Comparison of ENCODE assay signal across 21 cellular contexts in genomic region chr5:12910611-12911010, GRCh38.
A peak's percentile ranks its signal among the peaks of the same experiment; 100 is the strongest.
DNase-seq lines count a peak whose midpoint lies in the region; ATAC-seq and TF ChIP-seq lines count a peak whose summit lies in the region.
"Had no signal": no experiment of that assay in that cellular context is flagged by ENCODE, and none has a peak within 500 bp of the region (broad histone marks: within the 10 kb centered on the region; RNA-seq: fewer than 3 reads in every experiment).

No MANE protein-coding gene starts in this region.

- no peaks in the 10 kb centered on the region for H3K27me3 ChIP-seq in H7 (ENCODE audit: control insufficient read depth, insufficient read depth, low read length)
- H3K27me3 ChIP-seq in effector memory CD4-positive, alpha-beta T cell (replicated peaks; ENCODE audit: control insufficient read depth, insufficient read depth, low read length, poor library complexity, severe bottlenecking) = no peaks in the 10 kb centered on the region
- H3K27me3 ChIP-seq: BLaER1, SJSA1 had no signal

- no peak overlapping the region for H3K27ac ChIP-seq in effector memory CD4-positive, alpha-beta T cell (ENCODE audit: insufficient read depth, low read length, poor library complexity, severe bottlenecking)
- H3K27ac ChIP-seq: BLaER1, SJSA1 had no signal

- H3K4me1 ChIP-seq in effector memory CD4-positive, alpha-beta T cell (ENCODE audit: control insufficient read depth, insufficient read depth, low read length, poor library complexity, severe bottlenecking) = no peaks in the 10 kb centered on the region
- H3K4me1 ChIP-seq: BLaER1, SJSA1 had no signal

- no peak overlapping the region for H3K27ac Mint-ChIP-seq in activated naive CD4-positive, alpha-beta T cell treated with anti-CD3 and anti-CD28 coated beads for 36 hours
- no peak overlapping the region for H3K27ac Mint-ChIP-seq in natural killer cell
- H3K27ac Mint-ChIP-seq: CD8-positive, alpha-beta T cell had no signal

- CTCF ChIA-PET in activated naive CD4-positive, alpha-beta T cell treated with anti-CD3 and anti-CD28 coated beads for 36 hours (lab: Charles Lee) = no interaction called here

- H3K4me1 Mint-ChIP-seq in activated naive CD4-positive, alpha-beta T cell treated with anti-CD3 and anti-CD28 coated beads for 36 hours (ENCODE audit: low read depth) = no peaks in the 10 kb centered on the region
- peaks cover 4 to 5% of the 10 kb centered on the region in 2 donors for H3K4me1 Mint-ChIP-seq in natural killer cell

- H3K9me3 Mint-ChIP-seq in activated naive CD4-positive, alpha-beta T cell treated with anti-CD3 and anti-CD28 coated beads for 36 hours = no peaks in the 10 kb centered on the region
- H3K9me3 Mint-ChIP-seq in natural killer cell = no peaks in the 10 kb centered on the region

- no peak overlapping the region for H3K4me3 Mint-ChIP-seq in activated naive CD4-positive, alpha-beta T cell treated with anti-CD3 and anti-CD28 coated beads for 36 hours
- H3K4me3 Mint-ChIP-seq in natural killer cell = no peak overlapping the region
- H3K4me3 Mint-ChIP-seq: CD8-positive, alpha-beta T cell had no signal

- TF ChIP-seq CTCF in natural killer cell (IDR thresholded peaks at IDR 0.05) = no peak

- DNase-seq in A172 (ENCODE audit: low spot score) (peak; percentile 30), NCI-H226 (peak; percentile 90), dermis microvascular lymphatic vessel endothelial cell (ENCODE audit: low read depth in 2 of 2) (peak; percentile 7 to 71), lung microvascular endothelial cell (ENCODE audit: low read depth in 2 of 2) (peak; percentile 40 to 54), H7 (no peak), natural killer cell (no peak)
- DNase-seq in effector memory CD4-positive, alpha-beta T cell = no peak
- DNase-seq in activated naive CD4-positive, alpha-beta T cell treated with anti-CD3 and anti-CD28 coated beads for 36 hours = no peak
- DNase-seq: CD8-positive, alpha-beta T cell; DMS53; EL; GOT3; KG1; NCI-H1417; NCI-H187; NCI-H2107; NCI-H774; PC-3 had no signal

- intact Hi-C loops in activated naive CD4-positive, alpha-beta T cell treated with anti-CD3 and anti-CD28 coated beads for 36 hours (cut with micrococcal nuclease) = no loop called here
- intact Hi-C loops in natural killer cell (cut with micrococcal nuclease) = no loop called here

- no peak for ATAC-seq in natural killer cell
- ATAC-seq: CD8-positive, alpha-beta T cell; HepG2; PC-3 had no signal

- no peaks in the 10 kb centered on the region for H3K36me3 ChIP-seq in H7 (replicated peaks; ENCODE audit: control insufficient read depth, insufficient read depth, low read length)
- H3K36me3 ChIP-seq in effector memory CD4-positive, alpha-beta T cell (ENCODE audit: control insufficient read depth, insufficient read depth, low read length) = no peaks in the 10 kb centered on the region
- H3K36me3 ChIP-seq: BLaER1, SJSA1 had no signal

- no peak overlapping the region for H3K4me3 ChIP-seq in H7 (ENCODE audit: insufficient read depth, low read depth, low read length)
- no peak overlapping the region for H3K4me3 ChIP-seq in effector memory CD4-positive, alpha-beta T cell (ENCODE audit: insufficient read depth, low read depth, low read length, poor library complexity, severe bottlenecking)
- H3K4me3 ChIP-seq: BLaER1, SJSA1 had no signal

- H3K27me3 Mint-ChIP-seq in activated naive CD4-positive, alpha-beta T cell treated with anti-CD3 and anti-CD28 coated beads for 36 hours (ENCODE audit: low read depth) = no peaks in the 10 kb centered on the region
- H3K27me3 Mint-ChIP-seq in natural killer cell (ENCODE audit: low read depth in 2 of 2) = peaks cover 0 to 12% of the 10 kb centered on the region in 2 donors

- H3K36me3 Mint-ChIP-seq in activated naive CD4-positive, alpha-beta T cell treated with anti-CD3 and anti-CD28 coated beads for 36 hours (ENCODE audit: low read depth) = no peaks in the 10 kb centered on the region
- no peaks in the 10 kb centered on the region for H3K36me3 Mint-ChIP-seq in natural killer cell
- H3K36me3 Mint-ChIP-seq: CD8-positive, alpha-beta T cell had no signal

- H3K9me3 ChIP-seq in effector memory CD4-positive, alpha-beta T cell (ENCODE audit: control insufficient read depth, low read length) = no peaks in the 10 kb centered on the region
- H3K9me3 ChIP-seq: BLaER1, SJSA1 had no signal

Comparison
In these comparisons a context has a peak if more than half of its experiments do, and no peak if none do; other contexts are left out.
1. DNase-seq: peak in A172 (single experiment), NCI-H226 (single experiment), dermis microvascular lymphatic vessel endothelial cell (2 of 2) and lung microvascular endothelial cell (2 of 2); none in H7 (single experiment), effector memory CD4-positive, alpha-beta T cell (0 of 3), activated naive CD4-positive, alpha-beta T cell treated with anti-CD3 and anti-CD28 coated beads for 36 hours (single experiment) and natural killer cell (single experiment).